Comparison of ENCODE assay signal across 18 cellular contexts in the genomic region with DNA sequence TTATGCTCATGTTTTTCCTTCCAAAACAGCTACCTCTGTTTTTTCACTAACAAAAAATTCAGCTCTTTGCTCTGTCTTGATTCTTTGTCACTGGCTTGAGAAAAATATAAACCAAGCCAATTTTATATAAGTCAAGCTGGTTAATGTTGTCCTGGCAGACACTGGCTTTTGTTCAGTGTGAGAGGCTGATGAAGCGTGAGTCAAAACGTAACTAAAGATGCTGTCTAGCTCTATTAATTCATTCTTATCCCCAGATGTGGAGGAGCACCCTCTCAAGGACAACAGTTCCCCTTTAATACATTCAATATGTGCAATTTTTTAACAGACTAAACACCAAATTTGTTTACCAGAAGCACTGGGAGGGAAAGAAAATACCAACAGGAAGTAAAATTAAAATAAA. TPM values are rescaled to one million over a fixed set of nuclear protein-coding genes. Genes with fewer than 3 reads are reported as not detected.
"Had no signal": no experiment of that assay in that cellular context is flagged by ENCODE, and none has a peak within 500 bp of the region (broad histone marks: within the 10 kb centered on the region; RNA-seq: fewer than 3 reads in every experiment).

No MANE protein-coding gene starts in this region.

- H3K27ac ChIP-seq: SK-N-MC had no signal

- H3K27me3 ChIP-seq: adrenal gland, body of pancreas, transverse colon had no signal

- DNase-seq: activated CD4-positive, alpha-beta T cell treated with anti-CD3 and anti-CD28 coated beads, Interleukin-2, amount 10 ng/mL, durations not matched to agents 24 days and 14 days; activated CD8-positive, alpha-beta memory T cell treated with anti-CD3 and anti-CD28 coated beads for 24 hours; activated naive CD4-positive, alpha-beta T cell treated with anti-CD3 and anti-CD28 coated beads, Interleukin-2, amount 50 U/mL, for 16 hours; adrenal gland; body of pancreas; central memory CD4-positive, alpha-beta T cell; cortex of kidney; effector CD8-positive, alpha-beta T cell; head of caudate nucleus; left colon; mesendoderm; stimulated activated CD4-positive, alpha-beta T cell treated with anti-CD3 and anti-CD28 coated beads, Interleukin-4, amount 100 ng/mL, for 4 hours; stimulated activated naive CD8-positive, alpha-beta T cell treated with anti-CD3 and anti-CD28 coated beads, Interleukin-15, amount 100 ng/mL, for 72 hours; transverse colon had no signal

- H3K4me1 ChIP-seq: adrenal gland had no signal

- H3K36me3 ChIP-seq: adrenal gland had no signal

- H3K4me3 ChIP-seq: adrenal gland, body of pancreas, SK-N-MC, transverse colon had no signal

- H3K9me3 ChIP-seq: adrenal gland, body of pancreas, transverse colon had no signal

- ATAC-seq: activated T-helper 17 cell treated with anti-CD3 and anti-CD28 coated beads, Interleukin-2, amount 50 U/mL, for 72 hours; body of pancreas; left colon; stimulated activated naive CD8-positive, alpha-beta T cell treated with anti-CD3 and anti-CD28 coated beads, Interleukin-15, amount 100 ng/mL, for 72 hours; WTC11 had no signal

RNA-seq across cellular contexts. Expression of a gene that starts 15.8 kb away (rescaled TPM):
- total RNA-seq: activated CD4-positive, alpha-beta T cell treated with anti-CD3 and anti-CD28 coated beads, Interleukin-2, amount 10 ng/mL, durations not matched to agents 24 days and 14 days; activated T-helper 17 cell treated with anti-CD3 and anti-CD28 coated beads, Interleukin-2, amount 50 U/mL, for 72 hours had no signal
- polyA plus RNA-seq: neural cell had no signal
